Comparison of ENCODE assay signal across 8 cellular contexts in the genomic region with DNA sequence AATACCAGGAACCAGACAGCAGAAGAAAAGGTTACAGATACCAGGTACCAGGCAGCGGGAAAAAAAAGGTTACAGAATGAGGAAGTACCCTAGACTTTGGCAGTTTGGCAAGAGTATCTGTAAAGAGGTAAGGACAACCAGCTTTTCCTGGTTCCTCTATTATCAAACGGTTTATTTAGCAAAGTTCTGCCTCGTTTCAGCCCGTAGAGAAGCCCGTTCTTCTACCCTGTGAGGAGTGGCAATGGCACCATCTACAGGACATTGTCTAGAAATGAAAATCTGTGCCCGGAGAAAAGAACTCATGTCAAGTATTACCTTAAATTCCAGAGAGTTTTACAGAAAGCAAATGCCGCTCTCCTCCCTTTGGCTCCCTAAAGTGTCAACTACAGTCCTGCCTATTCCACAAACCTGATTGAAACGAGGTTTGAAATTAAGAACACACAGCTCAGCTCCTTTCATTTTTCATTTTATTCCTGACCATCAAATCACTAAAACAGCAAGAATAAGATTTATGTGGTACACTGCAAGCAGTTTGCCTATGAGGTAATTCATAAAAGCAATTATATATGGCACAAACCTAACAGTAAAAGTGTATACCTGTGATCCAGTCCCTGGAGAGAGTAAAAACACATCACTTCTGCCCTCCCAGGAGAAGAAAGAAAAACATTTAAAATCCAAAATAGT.
DNase-seq lines count a peak whose midpoint lies in the region; ATAC-seq and TF ChIP-seq lines count a peak whose summit lies in the region.

No MANE protein-coding gene starts in this region.

- intact Hi-C loops in psoas muscle (cut with DNase I), result no loop called here

- TF ChIP-seq CTCF in foreskin fibroblast (IDR thresholded peaks at IDR 0.05; ENCODE audit: low read depth, low read length) (peak; percentile 53), psoas muscle (IDR thresholded peaks at IDR 0.05) (peak; percentile 40)

- WGBS in psoas muscle, 3 donors, result 5 to 12% (median 9%) methylated on average over 8 of the region's 8 CpGs

- no peaks in the 10 kb centered on the region for H3K9me3 ChIP-seq in psoas muscle

- no peaks in the 10 kb centered on the region for H3K4me1 ChIP-seq in psoas muscle

- H3K36me3 ChIP-seq in psoas muscle (ENCODE audit: insufficient read depth in 1 of 2, low read depth in 1 of 2), result no peaks in the 10 kb centered on the region

- H3K27me3 ChIP-seq in psoas muscle (ENCODE audit: insufficient read depth in 3 of 3, low read length in 2 of 3), result no peaks in the 10 kb centered on the region

- ATAC-seq in psoas muscle, result no peak
- no peak for ATAC-seq in HG03354 (IDR thresholded peaks at IDR 0.05; ENCODE audit: poor library complexity, severe bottlenecking, unreplicated experiment)
- no peak for ATAC-seq in GM18861 (IDR thresholded peaks at IDR 0.05; ENCODE audit: unreplicated experiment)

- DNase-seq in Daoy (ENCODE audit: low read depth), result peak; percentile 15
- peak; percentile 37 for DNase-seq in LHCN-M2 (ENCODE audit: low read depth)
- peak; percentile 81 for DNase-seq in SKM-1 (lab: John Stamatoyannopoulos, UW; ENCODE audit: unreplicated experiment)
- peak; percentile 26 to 58 for DNase-seq in foreskin fibroblast
- no peak for DNase-seq in psoas muscle
- no peak for DNase-seq in stimulated activated naive CD4-positive, alpha-beta T cell treated with Interleukin-2 at 50 U/mL for 16 hours (lab: John Stamatoyannopoulos, UW)

- H3K4me3 ChIP-seq in foreskin fibroblast (ENCODE audit: low read depth in 1 of 2, low read length in 2 of 2), result no peak overlapping the region
- no peak overlapping the region for H3K4me3 ChIP-seq in psoas muscle

- no peak overlapping the region for H3K27ac ChIP-seq in psoas muscle

Comparison
In these comparisons a context has a peak if more than half of its experiments do, and no peak if none do; other contexts are left out.
1. DNase-seq: peak in Daoy (single experiment), LHCN-M2 (single experiment), SKM-1 (single experiment) and foreskin fibroblast (2 of 2); none in psoas muscle (0 of 2) and stimulated activated naive CD4-positive, alpha-beta T cell treated with Interleukin-2 at 50 U/mL for 16 hours (single experiment).